8 cellular contexts compared by ENCODE assay signal in genomic region chr2:157497603-157498314, GRCh38. TPM values are rescaled to one million over a fixed set of nuclear protein-coding genes. Genes with fewer than 3 reads are reported as not detected.
DNase-seq lines count a peak whose midpoint lies in the region; ATAC-seq and TF ChIP-seq lines count a peak whose summit lies in the region.

No MANE protein-coding gene starts in this region.

- H3K4me3 Mint-ChIP-seq in immature natural killer cell = no peak overlapping the region

- no peaks in the 10 kb centered on the region for H3K9me3 ChIP-seq in thoracic aorta

- H3K4me1 Mint-ChIP-seq in immature natural killer cell = peaks cover 14 to 15% of the 10 kb centered on the region in 2 donors

- no peaks in the 10 kb centered on the region for H3K9me3 Mint-ChIP-seq in immature natural killer cell

- H3K27ac ChIP-seq in thoracic aorta = no peak overlapping the region

- peaks cover 0 to 2% (median 0%) of the 10 kb centered on the region in 3 donors for H3K27me3 Mint-ChIP-seq in immature natural killer cell (ENCODE audit: low read depth in 3 of 3)

- no peak overlapping the region for H3K27ac Mint-ChIP-seq in immature natural killer cell

- H3K27me3 ChIP-seq in thoracic aorta (replicated peaks; ENCODE audit: insufficient read depth) = no peaks in the 10 kb centered on the region

- TF ChIP-seq CTCF in thoracic aorta (IDR thresholded peaks at IDR 0.05) = peak; percentile 28

- no peak overlapping the region for H3K4me3 ChIP-seq in thoracic aorta

- H3K36me3 ChIP-seq in thoracic aorta = no peaks in the 10 kb centered on the region

- H3K36me3 Mint-ChIP-seq in immature natural killer cell = no peaks in the 10 kb centered on the region

- no peaks in the 10 kb centered on the region for H3K4me1 ChIP-seq in thoracic aorta (ENCODE audit: control insufficient read depth in 1 of 2, low read depth in 2 of 2)

- ATAC-seq in GM19328 (IDR thresholded peaks at IDR 0.05; ENCODE audit: unreplicated experiment) = peak; percentile 75
- peak; percentile 90 for ATAC-seq in HG03159 (IDR thresholded peaks at IDR 0.05; ENCODE audit: unreplicated experiment)
- no peak for ATAC-seq in thoracic aorta (ENCODE audit: insufficient number of reproducible peaks, low FRiP score, low read depth)

- DNase-seq in DMS153 treated with DMSO at 0.1 percent for 48 hours (lab: John Stamatoyannopoulos, UW; ENCODE audit: unreplicated experiment) (peak; percentile 58), NCI-H345 treated with DMSO at 0.1 percent for 48 hours (lab: John Stamatoyannopoulos, UW; ENCODE audit: unreplicated experiment) (peak; percentile 57), amniotic stem cell (lab: John Stamatoyannopoulos, UW) (peak; percentile 28), immature natural killer cell (peak; percentile 19 to 46 (median 40)), thoracic aorta (ENCODE audit: low spot score) (no peak), COLO668 (lab: John Stamatoyannopoulos, UW; ENCODE audit: unreplicated experiment) (no peak)

RNA-seq across cellular contexts. Expression of gene CYTIP, which starts 53.9 kb away (rescaled TPM):
- polyA plus RNA-seq in immature natural killer cell = 100 to 1,000 TPM in 2 of 3 donors, 10 to 100 TPM in 1; 84.4 to 142 (median 111) TPM
- total RNA-seq in thoracic aorta = 10 to 100 TPM in 1 of 2 donors, 1 to 10 TPM in 1; 4.5 to 21.2 TPM

Comparison
In these comparisons a context has a peak if more than half of its experiments do, and no peak if none do; other contexts are left out.
1. DNase-seq: peak in DMS153 treated with DMSO at 0.1 percent for 48 hours (single experiment), NCI-H345 treated with DMSO at 0.1 percent for 48 hours (single experiment), amniotic stem cell (single experiment) and immature natural killer cell (3 of 3); none in thoracic aorta (single experiment) and COLO668 (single experiment).